22 cellular contexts compared by ENCODE assay signal in the genomic region with DNA sequence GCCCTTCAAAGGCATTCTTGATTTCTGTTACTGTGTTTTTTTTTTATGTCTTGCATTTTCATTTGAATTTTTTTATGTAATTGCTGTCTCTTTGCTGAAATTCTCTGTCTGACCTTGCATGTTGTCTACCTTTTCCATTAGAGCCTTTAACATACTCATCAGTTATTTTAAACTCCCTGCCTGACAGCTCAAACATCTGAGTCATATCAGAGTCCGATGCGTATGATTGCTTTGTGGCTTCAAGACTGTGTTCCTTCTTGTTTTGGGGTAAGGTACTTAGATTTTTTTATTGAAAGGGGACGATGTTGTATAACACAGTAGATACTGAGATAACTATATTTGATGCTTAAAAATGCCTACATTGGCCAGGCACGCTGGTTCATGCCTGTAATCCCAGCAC.
A peak's percentile ranks its signal among the peaks of the same experiment; 100 is the strongest.
DNase-seq lines count a peak whose midpoint lies in the region; ATAC-seq and TF ChIP-seq lines count a peak whose summit lies in the region.
"Had no signal": no experiment of that assay in that cellular context is flagged by ENCODE, and none has a peak within 500 bp of the region (broad histone marks: within the 10 kb centered on the region; RNA-seq: fewer than 3 reads in every experiment).

No MANE protein-coding gene starts in this region.

- H3F3A ChIP-seq in smooth muscle cell (ENCODE audit: low read depth): no peaks in the 10 kb centered on the region

- no peaks in the 10 kb centered on the region for H3K36me3 Mint-ChIP-seq in activated naive CD8-positive, alpha-beta T cell treated with anti-CD3 and anti-CD28 coated beads, Interleukin-2, amount 50 U/mL, for 24 hours (ENCODE audit: low read depth)
- no peaks in the 10 kb centered on the region for H3K36me3 Mint-ChIP-seq in activated naive CD8-positive, alpha-beta T cell treated with anti-CD3 and anti-CD28 coated beads for 36 hours
- H3K36me3 Mint-ChIP-seq: CD14-positive monocyte had no signal

- H2AFZ ChIP-seq in smooth muscle cell (ENCODE audit: low read depth) (no peak overlapping the region), OCI-LY7 (ENCODE audit: low read length) (no peak overlapping the region)

- no peaks in the 10 kb centered on the region for H3K9me3 ChIP-seq in smooth muscle cell (replicated peaks; ENCODE audit: low read depth)
- H3K9me3 ChIP-seq in OCI-LY7 (ENCODE audit: low read length): no peaks in the 10 kb centered on the region
- H3K9me3 ChIP-seq: SJSA1 had no signal

- H3K9me2 ChIP-seq in OCI-LY7 (ENCODE audit: insufficient read depth, low read length): no peaks in the 10 kb centered on the region

- no TSS peak for BruUV-seq in OCI-LY7 (replicated peaks; lab: Mats Ljungman, UMichigan)

- ATAC-seq in activated naive CD8-positive, alpha-beta T cell treated with anti-CD3 and anti-CD28 coated beads, Interleukin-2, amount 50 U/mL, for 24 hours: no peak
- ATAC-seq: HCT116, Right ventricle myocardium inferior had no signal

- H3K4me3 Mint-ChIP-seq in activated naive CD8-positive, alpha-beta T cell treated with anti-CD3 and anti-CD28 coated beads, Interleukin-2, amount 50 U/mL, for 24 hours: no peak overlapping the region
- no peak overlapping the region for H3K4me3 Mint-ChIP-seq in activated naive CD8-positive, alpha-beta T cell treated with anti-CD3 and anti-CD28 coated beads for 36 hours
- H3K4me3 Mint-ChIP-seq: CD14-positive monocyte had no signal

- intact Hi-C loops in OCI-LY7 (cut with micrococcal nuclease; ENCODE audit: unreplicated experiment): no loop called here

- H3K4me3 ChIP-seq in epithelial cell of esophagus (ENCODE audit: low read length) (no peak overlapping the region), smooth muscle cell (no peak overlapping the region), OCI-LY7 (ENCODE audit: low read depth, low read length, poor library complexity, severe bottlenecking) (no peak overlapping the region)
- H3K4me3 ChIP-seq: SJSA1 had no signal

- H4K20me1 ChIP-seq in smooth muscle cell (ENCODE audit: low read depth) (no peaks in the 10 kb centered on the region), OCI-LY7 (ENCODE audit: insufficient read depth, low read length) (no peaks in the 10 kb centered on the region)

- no peaks in the 10 kb centered on the region for H3K9me3 Mint-ChIP-seq in activated naive CD8-positive, alpha-beta T cell treated with anti-CD3 and anti-CD28 coated beads, Interleukin-2, amount 50 U/mL, for 24 hours
- no peaks in the 10 kb centered on the region for H3K9me3 Mint-ChIP-seq in activated naive CD8-positive, alpha-beta T cell treated with anti-CD3 and anti-CD28 coated beads for 36 hours

- H3K4me2 ChIP-seq in smooth muscle cell: peak overlapping the region; percentile 38
- H3K4me2 ChIP-seq in OCI-LY7 (ENCODE audit: low read length): no peak overlapping the region

- POLR2A ChIA-PET in OCI-LY7 (lab: Charles Lee): interaction anchor here (0.6 to 1.6 kb wide), 2 partner anchors 9 to 1617 kb away, joined by 3 to 6 read pairs; no protein-coding TSS in a partner anchor

- H3K36me3 ChIP-seq in smooth muscle cell (ENCODE audit: low read depth) (no peaks in the 10 kb centered on the region), OCI-LY7 (ENCODE audit: insufficient read depth, low read length) (no peaks in the 10 kb centered on the region)
- H3K36me3 ChIP-seq: SJSA1 had no signal

- peaks cover 8% of the 10 kb centered on the region for H3K4me1 ChIP-seq in smooth muscle cell (ENCODE audit: low read depth)
- no peaks in the 10 kb centered on the region for H3K4me1 ChIP-seq in OCI-LY7 (ENCODE audit: insufficient read depth, low read length, poor library complexity, severe bottlenecking)
- H3K4me1 ChIP-seq: SJSA1 had no signal

- peak overlapping the region; percentile 65 for H3K27ac Mint-ChIP-seq in activated naive CD8-positive, alpha-beta T cell treated with anti-CD3 and anti-CD28 coated beads, Interleukin-2, amount 50 U/mL, for 24 hours
- no peak overlapping the region for H3K27ac Mint-ChIP-seq in activated naive CD8-positive, alpha-beta T cell treated with anti-CD3 and anti-CD28 coated beads for 36 hours
- H3K27ac Mint-ChIP-seq: CD14-positive monocyte had no signal

- WGBS in smooth muscle cell (ENCODE audit: low lambda C conversion rate): 53% methylated on average over 4 of the region's 4 CpGs

- no peaks in the 10 kb centered on the region for H3K27me3 Mint-ChIP-seq in activated naive CD8-positive, alpha-beta T cell treated with anti-CD3 and anti-CD28 coated beads, Interleukin-2, amount 50 U/mL, for 24 hours
- no peaks in the 10 kb centered on the region for H3K27me3 Mint-ChIP-seq in activated naive CD8-positive, alpha-beta T cell treated with anti-CD3 and anti-CD28 coated beads for 36 hours

- H3K27ac ChIP-seq in smooth muscle cell (ENCODE audit: low read depth): no peak overlapping the region
- no peak overlapping the region for H3K27ac ChIP-seq in OCI-LY7 (ENCODE audit: low read depth, low read length, poor library complexity, severe bottlenecking)
- H3K27ac ChIP-seq: SJSA1 had no signal

- no peak for DNase-seq in activated naive CD8-positive, alpha-beta T cell treated with anti-CD3 and anti-CD28 coated beads, Interleukin-2, amount 50 U/mL, for 24 hours
- DNase-seq in activated naive CD8-positive, alpha-beta T cell treated with anti-CD3 and anti-CD28 coated beads for 36 hours: no peak
- DNase-seq in NOMO-1 treated with DMSO at 0.1 percent for 48 hours (lab: John Stamatoyannopoulos, UW; ENCODE audit: unreplicated experiment) (peak; percentile 62), epithelial cell of esophagus (ENCODE audit: low read depth) (peak; percentile 3), smooth muscle cell (lab: John Stamatoyannopoulos, UW; ENCODE audit: unreplicated experiment) (no peak), NCI-H82 (lab: John Stamatoyannopoulos, UW) (no peak), activated gamma-delta T cell treated with Interleukin-2 at 50 U/mL for 16 hours (no peak), OCI-LY7 (ENCODE audit: low spot score) (no peak)
- DNase-seq: 8988T, EL, GF-D8, GOT3, KG1, NCI-H1105, NCI-H146, NCI-H2029 treated with DMSO at 0.1 percent for 48 hours, NCI-H446, NCI-H526 had no signal

- TF ChIP-seq CTCF in epithelial cell of esophagus (IDR thresholded peaks at IDR 0.05; ENCODE audit: insufficient read depth, low read depth, low read length, missing control alignments) (no peak), smooth muscle cell (IDR thresholded peaks at IDR 0.05; ENCODE audit: borderline replicate concordance, insufficient read depth, poor library complexity, severe bottlenecking) (no peak), OCI-LY7 (conservative IDR thresholded peaks at IDR 0.05; ENCODE audit: low read length) (no peak)

- H3K4me1 Mint-ChIP-seq in activated naive CD8-positive, alpha-beta T cell treated with anti-CD3 and anti-CD28 coated beads, Interleukin-2, amount 50 U/mL, for 24 hours: peaks cover 17% of the 10 kb centered on the region
- no peaks in the 10 kb centered on the region for H3K4me1 Mint-ChIP-seq in activated naive CD8-positive, alpha-beta T cell treated with anti-CD3 and anti-CD28 coated beads for 36 hours

- H3K9ac ChIP-seq in smooth muscle cell (ENCODE audit: low read depth): no peak overlapping the region

- no peaks in the 10 kb centered on the region for H3K79me2 ChIP-seq in smooth muscle cell (ENCODE audit: low read depth)
- no peaks in the 10 kb centered on the region for H3K79me2 ChIP-seq in OCI-LY7 (ENCODE audit: insufficient read depth, low read depth, low read length)

- CTCF ChIA-PET in OCI-LY7 (lab: Charles Lee; ENCODE audit: unreplicated experiment): no interaction called here

- no peaks in the 10 kb centered on the region for H3K27me3 ChIP-seq in smooth muscle cell (ENCODE audit: low read depth)

Comparison
In these comparisons a context has a peak if more than half of its experiments do, and no peak if none do; other contexts are left out.
1. DNase-seq: peak in NOMO-1 treated with DMSO at 0.1 percent for 48 hours (single experiment) and epithelial cell of esophagus (single experiment); none in activated naive CD8-positive, alpha-beta T cell treated with anti-CD3 and anti-CD28 coated beads, Interleukin-2, amount 50 U/mL, for 24 hours (single experiment), activated naive CD8-positive, alpha-beta T cell treated with anti-CD3 and anti-CD28 coated beads for 36 hours (single experiment), smooth muscle cell (single experiment), NCI-H82 (single experiment), activated gamma-delta T cell treated with Interleukin-2 at 50 U/mL for 16 hours (single experiment) and OCI-LY7 (single experiment).